Comparison of ENCODE assay signal across 22 cellular contexts in the genomic region with DNA sequence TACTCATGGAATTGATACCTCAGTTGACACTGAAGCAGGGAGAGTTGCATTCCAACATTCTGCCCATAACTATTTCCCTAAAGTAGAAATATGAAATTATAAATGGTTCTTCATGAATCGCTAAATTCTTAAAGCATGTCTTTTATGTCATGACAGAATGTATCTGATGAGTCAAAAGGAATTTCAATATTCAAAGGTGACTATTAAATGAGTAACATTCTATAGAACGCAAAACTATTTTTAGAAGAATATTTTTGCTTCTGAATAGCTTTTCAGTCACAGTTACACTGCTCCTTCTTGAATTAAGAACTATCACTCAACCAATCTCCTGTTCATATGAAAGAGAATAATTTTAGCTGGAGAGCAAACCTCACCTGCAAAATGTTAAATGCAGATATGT.
"Had no signal": no experiment of that assay in that cellular context is flagged by ENCODE, and none has a peak within 500 bp of the region (broad histone marks: within the 10 kb centered on the region; RNA-seq: fewer than 3 reads in every experiment).

No MANE protein-coding gene starts in this region.

- ATAC-seq: activated T-cell treated with anti-CD3 and anti-CD28 coated beads, Interleukin-2, amount 50 U/mL, for 4 hours; left ventricle myocardium superior; sciatic nerve; stimulated activated naive B cell treated with anti-CD40 and anti-IgM and Interleukin-4, amounts not matched to agents 10 μg/mL and 1 μg/mL and 100 μg/mL, for 72 hours had no signal

- H3K36me3 ChIP-seq: adrenal gland, ascending aorta, uterus had no signal

- H3K27ac ChIP-seq: adrenal gland, ascending aorta, parathyroid adenoma, testis, uterus had no signal

- H3K9ac ChIP-seq: parathyroid adenoma had no signal

- H3K9me3 ChIP-seq: adrenal gland, ascending aorta, testis, uterus had no signal

- H3K79me2 ChIP-seq: parathyroid adenoma had no signal

- H3K4me1 ChIP-seq: adrenal gland, ascending aorta, parathyroid adenoma, testis, uterus had no signal

- H3K27me3 ChIP-seq: adrenal gland, ascending aorta, testis, uterus had no signal

- DNase-seq: activated CD4-positive, alpha-beta T cell treated with anti-CD3 and anti-CD28 coated beads for 4 hours; activated CD4-positive, alpha-beta T cell treated with anti-CD3 and anti-CD28 coated beads, Interleukin-2, amount 50 U/mL, for 48 hours; activated CD4-positive, CD25-positive, alpha-beta regulatory T cell; activated CD8-positive, alpha-beta memory T cell treated with anti-CD3 and anti-CD28 coated beads, Interleukin-2, amount 50 U/mL, for 48 hours; activated naive CD4-positive, alpha-beta T cell; activated T-cell treated with anti-CD3 and anti-CD28 coated beads, Interleukin-2, amount 50 U/mL, for 4 hours; adrenal gland; effector CD4-positive, alpha-beta T cell; erythroblast; foreskin melanocyte; hypothalamus; left ventricle myocardium superior; mesenchymal stem cell; stimulated activated CD4-positive, alpha-beta T cell treated with anti-CD3 and anti-CD28 coated beads, Interleukin-2, amount 100 ng/mL, for 48 hours; stimulated activated CD8-positive, alpha-beta memory T cell treated with anti-CD3 and anti-CD28 coated beads, Interleukin-4, amount 100 ng/mL, for 48 hours; stimulated activated naive B cell treated with anti-CD40 and anti-IgM and Interleukin-4, amounts not matched to agents 10 μg/mL and 1 μg/mL and 100 μg/mL, for 72 hours; testis; trophoblast cell; uterus had no signal

- H3K4me3 ChIP-seq: adrenal gland, ascending aorta, testis, uterus had no signal

- H2AFZ ChIP-seq: parathyroid adenoma had no signal
